ENCODE assay signal across 24 cellular contexts in the genomic region with DNA sequence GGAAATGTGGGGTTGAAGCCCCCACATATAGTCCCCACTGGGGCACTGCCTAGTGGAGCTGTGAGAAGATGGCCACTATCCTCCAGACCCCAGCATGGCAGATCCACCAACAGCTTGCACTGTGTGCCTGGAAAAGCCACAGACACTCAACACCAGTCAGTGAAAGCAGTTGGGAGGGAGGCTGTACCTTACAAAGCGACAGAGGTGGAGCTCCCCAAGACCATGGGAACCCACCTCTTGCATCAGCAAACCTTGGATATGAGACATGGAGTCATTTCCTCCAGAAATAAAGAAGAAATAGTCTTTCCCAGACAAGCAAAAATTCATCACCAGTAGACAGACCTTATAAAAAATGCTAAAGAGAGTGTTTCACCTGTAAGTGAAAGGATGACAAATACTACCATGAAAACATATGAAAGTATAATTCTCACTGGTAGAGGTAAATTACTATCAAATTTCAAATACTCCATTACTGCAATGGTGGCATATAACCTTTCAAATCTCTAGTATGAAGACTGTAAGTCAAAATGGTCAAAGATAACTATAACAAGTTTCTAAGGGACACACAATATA.
DNase-seq lines count a peak whose midpoint lies in the region; ATAC-seq, FAIRE-seq and TF ChIP-seq lines count a peak whose summit lies in the region.
"Had no signal": no experiment of that assay in that cellular context is flagged by ENCODE, and none has a peak within 500 bp of the region (broad histone marks: within the 10 kb centered on the region; RNA-seq: fewer than 3 reads in every experiment).

No MANE protein-coding gene starts in this region.

- ATAC-seq in HepG2, result peak; percentile 71
- no peak for ATAC-seq in right lobe of liver
- peak; percentile 42 for ATAC-seq in activated CD8-positive, alpha-beta T cell treated with anti-CD3 and anti-CD28 coated beads for 36 hours
- ATAC-seq in stimulated activated naive B cell treated with anti-CD40 and anti-IgM and Interleukin-4, amounts not matched to agents 10 μg/mL and 1 μg/mL and 100 μg/mL, for 72 hours (replicated peaks), result peak in 1 of 2 donors; percentile 23
- ATAC-seq in gastrocnemius medialis, result no peak
- ATAC-seq: GM12878, GM23338 had no signal

- intact Hi-C loops in activated CD4-positive, alpha-beta T cell treated with anti-CD3 and anti-CD28 coated beads, Interleukin-2, amount 10 ng/mL, durations not matched to agents 24 days and 14 days (cut with micrococcal nuclease), result loop anchor here (10.0 kb wide), 1 partner anchor 210 kb away; no protein-coding TSS in a partner anchor
- intact Hi-C loops in HepG2 (cut with micrococcal nuclease; ENCODE audit: unreplicated experiment), result no loop called here
- intact Hi-C loops in right lobe of liver (cut with DNase I), result no loop called here
- intact Hi-C loops in activated CD8-positive, alpha-beta T cell treated with anti-CD3 and anti-CD28 coated beads for 36 hours (cut with micrococcal nuclease), result no loop called here
- intact Hi-C loops in gastrocnemius medialis (cut with DNase I; ENCODE audit: low total_unique reads), result no loop called here

- H3K27me3 Mint-ChIP-seq in activated CD4-positive, alpha-beta T cell treated with anti-CD3 and anti-CD28 coated beads, Interleukin-2, amount 10 ng/mL, durations not matched to agents 24 days and 14 days, result no peaks in the 10 kb centered on the region
- H3K27me3 Mint-ChIP-seq in activated CD8-positive, alpha-beta T cell treated with anti-CD3 and anti-CD28 coated beads for 36 hours, result no peaks in the 10 kb centered on the region
- H3K27me3 Mint-ChIP-seq in stimulated activated naive B cell treated with anti-CD40 and anti-IgM and Interleukin-4, amounts not matched to agents 10 μg/mL and 1 μg/mL and 100 μg/mL, for 72 hours, result no peaks in the 10 kb centered on the region
- H3K27me3 Mint-ChIP-seq: CD4-positive, alpha-beta T cell had no signal

- TF ChIP-seq POLR2A in HepG2 (IDR thresholded peaks at IDR 0.05; ENCODE audit: insufficient read depth in 1 of 2, low read depth in 2 of 2, low read length in 2 of 2), result no peak
- TF ChIP-seq POLR2A in right lobe of liver (IDR thresholded peaks at IDR 0.05), result no peak
- no peak for TF ChIP-seq POLR2A in gastrocnemius medialis (IDR thresholded peaks at IDR 0.05)

- no peak overlapping the region for H2AFZ ChIP-seq in HepG2 (ENCODE audit: low read length)
- H2AFZ ChIP-seq: GM23338 had no signal

- 0% methylated on average over 1 of the region's 1 CpG for WGBS in HepG2 (ENCODE audit: low lambda C conversion rate)
- WGBS in right lobe of liver (ENCODE audit: insufficient coverage, low coverage, low lambda C conversion rate, missing lambda C conversion rate), result 38% methylated on average over 1 of the region's 1 CpG

- no peaks in the 10 kb centered on the region for H3K36me3 ChIP-seq in HepG2 (replicated peaks in 1 of 2; ENCODE audit: control insufficient read depth in 1 of 2, insufficient read depth in 2 of 2, low read length in 2 of 2)
- H3K36me3 ChIP-seq in right lobe of liver, result no peaks in the 10 kb centered on the region
- no peaks in the 10 kb centered on the region for H3K36me3 ChIP-seq in gastrocnemius medialis
- H3K36me3 ChIP-seq: MG63 had no signal

- H3K4me2 ChIP-seq in HepG2 (ENCODE audit: low read depth, low read length), result no peak overlapping the region
- H3K4me2 ChIP-seq: GM23338 had no signal

- no peak for TF ChIP-seq RAD21 in HepG2 (CRISPR knock-in tag; IDR thresholded peaks at IDR 0.05)

- H3K27ac ChIP-seq in HepG2 (ENCODE audit: extremely low read length, insufficient read depth, low read length) (no peak overlapping the region), right lobe of liver (no peak overlapping the region), gastrocnemius medialis (no peak overlapping the region)
- H3K27ac ChIP-seq: HL-60 had no signal

- H3K27ac Mint-ChIP-seq in activated CD4-positive, alpha-beta T cell treated with anti-CD3 and anti-CD28 coated beads, Interleukin-2, amount 10 ng/mL, durations not matched to agents 24 days and 14 days, result no peak overlapping the region
- H3K27ac Mint-ChIP-seq in activated CD8-positive, alpha-beta T cell treated with anti-CD3 and anti-CD28 coated beads for 36 hours, result no peak overlapping the region
- H3K27ac Mint-ChIP-seq in stimulated activated naive B cell treated with anti-CD40 and anti-IgM and Interleukin-4, amounts not matched to agents 10 μg/mL and 1 μg/mL and 100 μg/mL, for 72 hours, result peak overlapping the region; percentile 56
- H3K27ac Mint-ChIP-seq: CD4-positive, alpha-beta T cell; GM23338 had no signal

- no peaks in the 10 kb centered on the region for H3K4me1 Mint-ChIP-seq in activated CD4-positive, alpha-beta T cell treated with anti-CD3 and anti-CD28 coated beads, Interleukin-2, amount 10 ng/mL, durations not matched to agents 24 days and 14 days
- no peaks in the 10 kb centered on the region for H3K4me1 Mint-ChIP-seq in activated CD8-positive, alpha-beta T cell treated with anti-CD3 and anti-CD28 coated beads for 36 hours (ENCODE audit: low read depth)
- H3K4me1 Mint-ChIP-seq in stimulated activated naive B cell treated with anti-CD40 and anti-IgM and Interleukin-4, amounts not matched to agents 10 μg/mL and 1 μg/mL and 100 μg/mL, for 72 hours, result no peaks in the 10 kb centered on the region
- H3K4me1 Mint-ChIP-seq: GM23338 had no signal

- DNase-seq in activated CD4-positive, alpha-beta T cell treated with anti-CD3 and anti-CD28 coated beads, Interleukin-2, amount 10 ng/mL, durations not matched to agents 24 days and 14 days, result peak; percentile 57
- no peak for DNase-seq in activated CD4-positive, alpha-beta T cell treated with anti-CD3 and anti-CD28 coated beads, Interleukin-2, amount 50 U/mL, for 1 hour
- no peak for DNase-seq in HepG2 (ENCODE audit: low spot score)
- DNase-seq in right lobe of liver, result no peak
- DNase-seq in activated CD8-positive, alpha-beta T cell treated with anti-CD3 and anti-CD28 coated beads for 36 hours, result no peak
- DNase-seq in stimulated activated naive B cell treated with anti-CD40 and anti-IgM and Interleukin-4, amounts not matched to agents 10 μg/mL and 1 μg/mL and 100 μg/mL, for 72 hours, result no peak
- DNase-seq in gastrocnemius medialis, result no peak
- DNase-seq in stimulated activated CD4-positive, alpha-beta T cell treated with anti-CD3 and anti-CD28 coated beads, Interleukin-12 subunit alpha, Interleukin-12 subunit beta, amount 100 ng/mL, for 4 hours, result no peak
- DNase-seq: CD4-positive, alpha-beta T cell; EL; HCEC 1CT; IMR-90; Kasumi-1; MG63; NCI-H1105; NCI-H2081 treated with DMSO at 0.1 percent for 48 hours; NCI-H510A; NCI-H774; OCI-M1; SHP77 had no signal

- TF ChIP-seq CTCF in HepG2 (CRISPR knock-in tag; IDR thresholded peaks at IDR 0.05), result no peak
- no peak for TF ChIP-seq CTCF in right lobe of liver (IDR thresholded peaks at IDR 0.05)
- no peak for TF ChIP-seq CTCF in activated CD8-positive, alpha-beta T cell treated with anti-CD3 and anti-CD28 coated beads for 36 hours (IDR thresholded peaks at IDR 0.05)
- TF ChIP-seq CTCF in gastrocnemius medialis (IDR thresholded peaks at IDR 0.05 in 4 of 5, conservative IDR thresholded peaks at IDR 0.05 in 1 of 5), result no peak

- no peak overlapping the region for H3K9ac ChIP-seq in HepG2 (ENCODE audit: insufficient read depth, low read depth, low read length)

- in situ Hi-C loops in HepG2 (cut with HindIII; ENCODE audit: extremely low pct_ligation_motif_present, low pct_unique_long_range_greater_than_20kb), result no loop called here
- in situ Hi-C loops in gastrocnemius medialis (cut with MboI; ENCODE audit: low sequenced_read_pairs in 4 of 4), result no loop called here

- H4K20me1 ChIP-seq in HepG2 (ENCODE audit: insufficient read depth, low read length), result no peaks in the 10 kb centered on the region

- FAIRE-seq in HepG2 (lab: Jason Lieb, UNC), result no peak
- FAIRE-seq: GM12878, GM19239 had no signal

- H3K27me3 ChIP-seq in HepG2 (ENCODE audit: control insufficient read depth in 1 of 2, insufficient read depth in 2 of 2, low read length in 2 of 2), result no peaks in the 10 kb centered on the region
- no peaks in the 10 kb centered on the region for H3K27me3 ChIP-seq in right lobe of liver
- H3K27me3 ChIP-seq in gastrocnemius medialis, result no peaks in the 10 kb centered on the region
- H3K27me3 ChIP-seq: MG63 had no signal

- H3K9me3 Mint-ChIP-seq in activated CD4-positive, alpha-beta T cell treated with anti-CD3 and anti-CD28 coated beads, Interleukin-2, amount 10 ng/mL, durations not matched to agents 24 days and 14 days, result peaks cover 4% of the 10 kb centered on the region
- H3K9me3 Mint-ChIP-seq in activated CD8-positive, alpha-beta T cell treated with anti-CD3 and anti-CD28 coated beads for 36 hours, result peaks cover 3% of the 10 kb centered on the region
- peaks cover 9 to 13% of the 10 kb centered on the region in 2 donors for H3K9me3 Mint-ChIP-seq in stimulated activated naive B cell treated with anti-CD40 and anti-IgM and Interleukin-4, amounts not matched to agents 10 μg/mL and 1 μg/mL and 100 μg/mL, for 72 hours

- POLR2A ChIA-PET in HepG2 (lab: Yijun Ruan, JAX), result no interaction called here
- POLR2A ChIA-PET in activated CD8-positive, alpha-beta T cell treated with anti-CD3 and anti-CD28 coated beads for 36 hours (lab: Charles Lee), result no interaction called here

- CTCF ChIA-PET in HepG2 (lab: Yijun Ruan, JAX; ENCODE audit: low intra/inter-chr PET ratio, low total read pairs), result no interaction called here
- CTCF ChIA-PET in activated CD8-positive, alpha-beta T cell treated with anti-CD3 and anti-CD28 coated beads for 36 hours (lab: Charles Lee), result no interaction called here

- H3K4me1 ChIP-seq in HepG2 (ENCODE audit: insufficient read depth, low read length) (no peaks in the 10 kb centered on the region), right lobe of liver (no peaks in the 10 kb centered on the region), gastrocnemius medialis (no peaks in the 10 kb centered on the region)

- BruUV-seq in HepG2 (replicated peaks; lab: Mats Ljungman, UMichigan), result no TSS peak

- H3K4me3 ChIP-seq in HepG2 (replicated peaks in 1 of 3; ENCODE audit: insufficient read depth in 1 of 3, low read depth in 2 of 3, low read length in 3 of 3), result no peak overlapping the region
- H3K4me3 ChIP-seq in right lobe of liver, result no peak overlapping the region
- no peak overlapping the region for H3K4me3 ChIP-seq in gastrocnemius medialis
- H3K4me3 ChIP-seq: GM12878, GM23338, MG63 had no signal

- no peaks in the 10 kb centered on the region for H3K79me2 ChIP-seq in HepG2 (ENCODE audit: insufficient read depth, low read length)

- no peak overlapping the region for H3K4me3 Mint-ChIP-seq in activated CD4-positive, alpha-beta T cell treated with anti-CD3 and anti-CD28 coated beads, Interleukin-2, amount 10 ng/mL, durations not matched to agents 24 days and 14 days
- no peak overlapping the region for H3K4me3 Mint-ChIP-seq in activated CD8-positive, alpha-beta T cell treated with anti-CD3 and anti-CD28 coated beads for 36 hours
- no peak overlapping the region for H3K4me3 Mint-ChIP-seq in stimulated activated naive B cell treated with anti-CD40 and anti-IgM and Interleukin-4, amounts not matched to agents 10 μg/mL and 1 μg/mL and 100 μg/mL, for 72 hours
- H3K4me3 Mint-ChIP-seq: CD4-positive, alpha-beta T cell; GM23338 had no signal

- H3K9me3 ChIP-seq in HepG2 (ENCODE audit: low read length), result peaks cover 58% of the 10 kb centered on the region
- H3K9me3 ChIP-seq in right lobe of liver, result no peaks in the 10 kb centered on the region
- no peaks in the 10 kb centered on the region for H3K9me3 ChIP-seq in gastrocnemius medialis

- no peaks in the 10 kb centered on the region for H3K36me3 Mint-ChIP-seq in activated CD4-positive, alpha-beta T cell treated with anti-CD3 and anti-CD28 coated beads, Interleukin-2, amount 10 ng/mL, durations not matched to agents 24 days and 14 days (ENCODE audit: low read depth)
- H3K36me3 Mint-ChIP-seq in activated CD8-positive, alpha-beta T cell treated with anti-CD3 and anti-CD28 coated beads for 36 hours (ENCODE audit: low read depth), result no peaks in the 10 kb centered on the region
- no peaks in the 10 kb centered on the region for H3K36me3 Mint-ChIP-seq in stimulated activated naive B cell treated with anti-CD40 and anti-IgM and Interleukin-4, amounts not matched to agents 10 μg/mL and 1 μg/mL and 100 μg/mL, for 72 hours

- no peak for TF ChIP-seq EP300 in HepG2 (IDR thresholded peaks at IDR 0.05; ENCODE audit: low read depth in 2 of 2, low read length in 2 of 2)
- TF ChIP-seq EP300 in HepG2 (CRISPR knock-in tag; IDR thresholded peaks at IDR 0.05; ENCODE audit: borderline replicate concordance), result no peak

Comparison
In these comparisons a context has a peak if more than half of its experiments do, and no peak if none do; other contexts are left out.
1. ATAC-seq: peak in HepG2 (single experiment) and activated CD8-positive, alpha-beta T cell treated with anti-CD3 and anti-CD28 coated beads for 36 hours (single experiment); none in right lobe of liver (0 of 4) and gastrocnemius medialis (0 of 2).